In genomic region chr9:92746567-92747458, GRCh38 we compare ENCODE assay signal across 13 cellular contexts. TPM values are rescaled to one million over a fixed set of nuclear protein-coding genes. Genes with fewer than 3 reads are reported as not detected.
DNase-seq lines count a peak whose midpoint lies in the region; ATAC-seq and TF ChIP-seq lines count a peak whose summit lies in the region.
"Had no signal": no experiment of that assay in that cellular context is flagged by ENCODE, and none has a peak within 500 bp of the region (broad histone marks: within the 10 kb centered on the region; RNA-seq: fewer than 3 reads in every experiment).

No MANE protein-coding gene starts in this region.

- H2AK5ac ChIP-seq in mesenchymal stem cell (ENCODE audit: low read length, severe bottlenecking): peak overlapping the region; percentile 73

- no peaks in the 10 kb centered on the region for H3K36me3 ChIP-seq in cardiac muscle cell
- H3K36me3 ChIP-seq in mesenchymal stem cell (ENCODE audit: control insufficient read depth in 1 of 2, insufficient read depth in 2 of 2, low read depth in 1 of 2, low read length in 2 of 2): no peaks in the 10 kb centered on the region
- no peaks in the 10 kb centered on the region for H3K36me3 ChIP-seq in aorta (ENCODE audit: control insufficient read depth in 1 of 2, insufficient read depth in 2 of 2, low read length in 1 of 2)
- H3K36me3 ChIP-seq: neural progenitor cell had no signal

- no peak overlapping the region for H3K14ac ChIP-seq in mesenchymal stem cell (ENCODE audit: low read length in 2 of 2)

- H3K4me3 ChIP-seq in cardiac muscle cell (no peak overlapping the region), mesenchymal stem cell (ENCODE audit: insufficient read depth in 1 of 2, low read depth in 1 of 2, low read length in 2 of 2) (no peak overlapping the region), aorta (ENCODE audit: low read length in 2 of 2) (no peak overlapping the region)
- H3K4me3 ChIP-seq: neural progenitor cell had no signal

- no peaks in the 10 kb centered on the region for H3K27me3 ChIP-seq in cardiac muscle cell
- no peaks in the 10 kb centered on the region for H3K27me3 ChIP-seq in mesenchymal stem cell (ENCODE audit: control insufficient read depth in 1 of 2, insufficient read depth in 1 of 2, low read length in 2 of 2)
- no peaks in the 10 kb centered on the region for H3K27me3 ChIP-seq in aorta (ENCODE audit: control insufficient read depth in 1 of 2, insufficient read depth in 2 of 2, low read length in 1 of 2)
- H3K27me3 ChIP-seq: neural progenitor cell had no signal

- no peak overlapping the region for H2BK15ac ChIP-seq in mesenchymal stem cell (ENCODE audit: low read depth, poor library complexity, severe bottlenecking)

- H4K8ac ChIP-seq in mesenchymal stem cell (ENCODE audit: low read length): peak overlapping the region; percentile 92

- peak overlapping the region; percentile 77 for H2BK120ac ChIP-seq in mesenchymal stem cell (ENCODE audit: low read depth, low read length)

- peak overlapping the region; percentile 66 for H4K91ac ChIP-seq in mesenchymal stem cell (ENCODE audit: low read length)

- H3K9me3 ChIP-seq in cardiac muscle cell (ENCODE audit: low read depth) (no peaks in the 10 kb centered on the region), mesenchymal stem cell (ENCODE audit: control insufficient read depth, low read length) (no peaks in the 10 kb centered on the region), aorta (ENCODE audit: control insufficient read depth, low read length) (no peaks in the 10 kb centered on the region)

- H2AFZ ChIP-seq in mesenchymal stem cell (ENCODE audit: low read depth, low read length): no peak overlapping the region
- H2AFZ ChIP-seq: neural progenitor cell had no signal

- H3K27ac ChIP-seq in cardiac muscle cell (peak overlapping the region; percentile 43), mesenchymal stem cell (ENCODE audit: low read length, poor library complexity, severe bottlenecking) (peak overlapping the region; percentile 54), aorta (ENCODE audit: low read depth in 1 of 2, low read length in 2 of 2) (no peak overlapping the region)
- H3K27ac ChIP-seq: neural progenitor cell had no signal

- 57% methylated on average over 14 of the region's 14 CpGs for WGBS in mesenchymal stem cell
- WGBS in aorta, 2 donors: 77 to 81% methylated on average over 14 of the region's 14 CpGs

- no peak for TF ChIP-seq CTCF in cardiac muscle cell (IDR thresholded peaks at IDR 0.05; ENCODE audit: low read depth, low read length)

- H3K18ac ChIP-seq in mesenchymal stem cell (ENCODE audit: low read depth in 1 of 2, low read length in 2 of 2): peak overlapping the region; percentile 34 to 89

- no peak overlapping the region for H2BK5ac ChIP-seq in mesenchymal stem cell (ENCODE audit: low read depth, low read length, poor library complexity, severe bottlenecking)

- H3K4me2 ChIP-seq in mesenchymal stem cell (ENCODE audit: low read length, poor library complexity, severe bottlenecking): no peak overlapping the region
- H3K4me2 ChIP-seq: neural progenitor cell had no signal

- H3K4me1 ChIP-seq in cardiac muscle cell (ENCODE audit: low read depth) (peaks cover 8% of the 10 kb centered on the region), mesenchymal stem cell (ENCODE audit: control insufficient read depth, insufficient read depth, low read depth, low read length) (peaks cover 35% of the 10 kb centered on the region), aorta (ENCODE audit: control insufficient read depth in 1 of 2, insufficient read depth in 2 of 2, low read length in 2 of 2) (no peaks in the 10 kb centered on the region)

- H2BK12ac ChIP-seq in mesenchymal stem cell (ENCODE audit: low read length in 2 of 2): peak overlapping the region; percentile 11 to 94

- peaks cover 31% of the 10 kb centered on the region for H3K79me1 ChIP-seq in mesenchymal stem cell (replicated peaks; ENCODE audit: low read length, poor library complexity, severe bottlenecking)

- intact Hi-C loops in cardiac septum (cut with DNase I) (no loop called here), aorta (cut with DNase I) (no loop called here)

- ATAC-seq in aorta (ENCODE audit: low FRiP score): peak; percentile 6
- no peak for ATAC-seq in HG03378 (IDR thresholded peaks at IDR 0.05; ENCODE audit: unreplicated experiment)
- ATAC-seq: stimulated activated naive CD8-positive, alpha-beta T cell treated with anti-CD3 and anti-CD28 coated beads, Interleukin-15, amount 100 ng/mL, for 72 hours had no signal

- H3K9ac ChIP-seq in mesenchymal stem cell (ENCODE audit: low read length): no peak overlapping the region
- H3K9ac ChIP-seq: neural progenitor cell had no signal

- peak overlapping the region in 1 of 2 experiments; percentile 19 for H3K23ac ChIP-seq in mesenchymal stem cell (ENCODE audit: low read length in 2 of 2)

- DNase-seq in cardiac muscle cell (ENCODE audit: low read depth in 1 of 2, low spot score in 1 of 2) (peak in 1 of 2 donors; percentile 63), cardiac septum (ENCODE audit: low spot score) (no peak), dermis microvascular lymphatic vessel endothelial cell (ENCODE audit: low read depth in 2 of 2) (peak; percentile 45 to 70), mesenchymal stem cell (peak; percentile 73), aorta (peak in 1 of 2 donors; percentile 69), NCI-H2227 treated with DMSO at 0.1 percent for 48 hours (lab: John Stamatoyannopoulos, UW) (no peak), cortex of kidney (lab: John Stamatoyannopoulos, UW) (no peak)
- DNase-seq: activated naive CD8-positive, alpha-beta T cell treated with anti-CD3 and anti-CD28 coated beads, Interleukin-2, amount 10 ng/mL, durations not matched to agents 7 days and 5 days; NCI-H1694 treated with DMSO at 0.1 percent for 48 hours; stimulated activated CD4-positive, alpha-beta T cell treated with anti-CD3 and anti-CD28 coated beads, Interleukin-2, amount 100 ng/mL, for 24 hours; stimulated activated naive CD8-positive, alpha-beta T cell treated with anti-CD3 and anti-CD28 coated beads, Interleukin-15, amount 100 ng/mL, for 72 hours had no signal

- H3K4ac ChIP-seq in mesenchymal stem cell (ENCODE audit: low read depth in 1 of 2, low read length in 2 of 2): peak overlapping the region; percentile 2 to 94

RNA-seq across cellular contexts. Expression of gene BICD2, which starts 17.8 kb away (rescaled TPM):
- total RNA-seq in cardiac muscle cell (34.9 and 36.5 TPM in 2 replicates), cardiac septum (39.5 TPM), dermis microvascular lymphatic vessel endothelial cell (34.0 and 46.5 TPM in 2 replicates), aorta (10 to 100 TPM; 32.4 to 37.2 TPM)
- polyA plus RNA-seq in cardiac muscle cell (19.0 and 23.8 TPM in 2 replicates), aorta (10 to 100 TPM in 1 of 2 donors, 1 to 10 TPM in 1; 8.9 to 16.1 TPM)
- polyA plus RNA-seq in mesenchymal stem cell (2013, experiment 1 of 2): 20.1 TPM
- 19.2 TPM for polyA plus RNA-seq in mesenchymal stem cell (2013, experiment 2 of 2)

Comparison
In these comparisons a context has a peak if more than half of its experiments do, and no peak if none do; other contexts are left out.
1. DNase-seq: peak in dermis microvascular lymphatic vessel endothelial cell (2 of 2) and mesenchymal stem cell (single experiment); none in cardiac septum (single experiment), NCI-H2227 treated with DMSO at 0.1 percent for 48 hours (single experiment) and cortex of kidney (single experiment).
2. H3K27ac ChIP-seq: peak in cardiac muscle cell (single experiment) and mesenchymal stem cell (single experiment); none in aorta (0 of 2).